ENCODE assay signal across 10 cellular contexts in the genomic region with DNA sequence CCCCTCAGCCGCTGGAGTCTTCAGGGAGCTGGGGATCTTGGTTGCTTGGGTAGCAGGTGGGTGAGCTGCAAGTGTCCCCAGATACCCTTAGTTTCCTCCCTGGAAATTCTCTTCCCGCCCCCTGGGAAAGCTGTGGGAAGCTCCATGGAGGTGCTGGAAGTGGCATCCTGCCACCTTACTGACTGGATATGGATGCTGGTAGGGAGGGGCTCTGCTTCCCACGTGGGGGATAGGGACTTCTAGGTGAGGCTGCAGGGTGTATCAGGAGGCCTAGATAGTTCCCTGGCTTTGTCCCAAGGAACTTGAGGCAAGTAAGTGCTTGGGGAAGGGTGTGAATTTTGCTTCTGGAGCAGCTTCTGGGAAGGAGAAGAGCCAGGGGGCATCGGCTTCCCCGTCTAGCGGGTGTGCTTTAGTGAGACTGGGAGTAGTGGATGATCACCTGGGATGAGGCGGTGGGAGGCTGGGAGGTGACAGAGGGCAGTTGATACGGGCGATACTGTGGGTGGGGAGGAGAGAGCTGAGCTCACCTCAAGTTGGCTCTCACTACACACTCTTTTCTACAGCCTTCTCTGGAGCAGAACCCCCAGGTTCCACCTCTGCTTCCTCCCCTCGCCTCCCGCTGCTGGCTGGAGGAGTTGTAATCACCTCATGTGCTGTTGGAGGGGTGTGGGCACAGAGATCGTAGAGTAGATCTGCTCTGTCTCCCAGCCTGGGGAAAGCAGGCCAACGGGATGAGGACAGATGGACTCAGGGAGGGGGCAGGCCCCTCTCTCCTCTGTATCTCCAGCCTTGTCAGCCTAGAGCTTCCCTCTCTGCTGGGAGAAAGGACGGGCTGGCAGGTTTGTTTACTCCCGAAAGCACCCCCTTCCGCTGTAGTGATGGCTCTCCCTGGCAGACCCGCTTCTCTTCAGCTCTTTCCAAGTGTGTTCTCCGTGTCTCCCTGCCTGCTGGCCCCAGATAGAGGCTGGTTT.
A peak's percentile ranks its signal among the peaks of the same experiment; 100 is the strongest.
DNase-seq lines count a peak whose midpoint lies in the region; ATAC-seq and TF ChIP-seq lines count a peak whose summit lies in the region.
"Had no signal": no experiment of that assay in that cellular context is flagged by ENCODE, and none has a peak within 500 bp of the region (broad histone marks: within the 10 kb centered on the region; RNA-seq: fewer than 3 reads in every experiment).

No MANE protein-coding gene starts in this region.

- peaks cover 59% of the 10 kb centered on the region for H3K36me3 Mint-ChIP-seq in activated T-cell treated with anti-CD3 and anti-CD28 coated beads, Interleukin-2, amount 50 U/mL, for 24 hours (ENCODE audit: low read depth)

- no peak for DNase-seq in activated T-cell treated with anti-CD3 and anti-CD28 coated beads, Interleukin-2, amount 50 U/mL, for 24 hours
- DNase-seq in activated T-cell treated with anti-CD3 and anti-CD28 coated beads, Interleukin-2, amount 50 U/mL, for 48 hours, result no peak
- DNase-seq in substantia nigra (lab: John Stamatoyannopoulos, UW), result peak in 5 of 49 donors; percentile 27 to 58 (median 35)
- DNase-seq in HuH-7.5 (ENCODE audit: low spot score), result no peak
- DNase-seq in activated naive CD4-positive, alpha-beta T cell (lab: John Stamatoyannopoulos, UW), result no peak
- DNase-seq: colonic mucosa, NCI-H1092 treated with DMSO at 0.1 percent for 48 hours had no signal

- peak overlapping the region; percentile 52 for H3K27ac Mint-ChIP-seq in activated T-cell treated with anti-CD3 and anti-CD28 coated beads, Interleukin-2, amount 50 U/mL, for 24 hours

- peak overlapping the region; percentile 67 for H3K27ac ChIP-seq in substantia nigra (ENCODE audit: low read depth, low read length, poor library complexity, severe bottlenecking)
- H3K27ac ChIP-seq: colonic mucosa had no signal

- H3K4me1 Mint-ChIP-seq in activated T-cell treated with anti-CD3 and anti-CD28 coated beads, Interleukin-2, amount 50 U/mL, for 24 hours (ENCODE audit: low read depth), result peaks cover 73% of the 10 kb centered on the region

- H3K4me3 ChIP-seq in WI38 (ENCODE audit: low read depth, low read length), result peak overlapping the region; percentile 79
- H3K4me3 ChIP-seq in iPS-18c (ENCODE audit: insufficient read depth, low read depth, low read length), result peak overlapping the region; percentile 20; the same call in 1 of the 2 replicates
- H3K4me3 ChIP-seq: colonic mucosa had no signal

- no peak overlapping the region for H3K4me3 Mint-ChIP-seq in activated T-cell treated with anti-CD3 and anti-CD28 coated beads, Interleukin-2, amount 50 U/mL, for 24 hours

- H3K9me3 Mint-ChIP-seq in activated T-cell treated with anti-CD3 and anti-CD28 coated beads, Interleukin-2, amount 50 U/mL, for 24 hours, result no peaks in the 10 kb centered on the region

- H3K9me3 ChIP-seq in iPS-18c (ENCODE audit: control insufficient read depth, insufficient read depth, low read length), result no peaks in the 10 kb centered on the region
- H3K9me3 ChIP-seq: colonic mucosa had no signal

- no peak for TF ChIP-seq CTCF in WI38 (IDR thresholded peaks at IDR 0.05; ENCODE audit: low read depth, low read length)

- ATAC-seq in GM18517 (IDR thresholded peaks at IDR 0.05; ENCODE audit: unreplicated experiment), result no peak

- no peaks in the 10 kb centered on the region for H3K27me3 Mint-ChIP-seq in activated T-cell treated with anti-CD3 and anti-CD28 coated beads, Interleukin-2, amount 50 U/mL, for 24 hours
